In genomic region chr2:228681426-228681825, GRCh38 we compare ENCODE assay signal across 9 cellular contexts.
DNase-seq lines count a peak whose midpoint lies in the region; ATAC-seq, FAIRE-seq and TF ChIP-seq lines count a peak whose summit lies in the region.
"Had no signal": no experiment of that assay in that cellular context is flagged by ENCODE, and none has a peak within 500 bp of the region (broad histone marks: within the 10 kb centered on the region; RNA-seq: fewer than 3 reads in every experiment).

No MANE protein-coding gene starts in this region.

- no peak for FAIRE-seq in bronchial epithelial cell (lab: Jason Lieb, UNC)

- no peaks in the 10 kb centered on the region for H3K9me3 ChIP-seq in right lobe of liver

- TF ChIP-seq POLR2A in right lobe of liver (IDR thresholded peaks at IDR 0.05), result no peak

- H3K36me3 ChIP-seq in bronchial epithelial cell (ENCODE audit: control insufficient read depth, insufficient read depth, low read length) (no peaks in the 10 kb centered on the region), right lobe of liver (no peaks in the 10 kb centered on the region)

- ATAC-seq in right lobe of liver (peak; percentile 85 to 94 (median 91)), GM18519 (IDR thresholded peaks at IDR 0.05; ENCODE audit: low FRiP score, unreplicated experiment) (no peak), GM21526 (IDR thresholded peaks at IDR 0.05; ENCODE audit: low FRiP score, unreplicated experiment) (no peak)
- ATAC-seq in stimulated activated naive CD8-positive, alpha-beta T cell treated with anti-CD3 and anti-CD28 coated beads, Interleukin-15, amount 100 ng/mL, for 72 hours, result no peak

- no peaks in the 10 kb centered on the region for H3K4me1 ChIP-seq in right lobe of liver

- no peaks in the 10 kb centered on the region for H3K27me3 Mint-ChIP-seq in stimulated activated naive CD8-positive, alpha-beta T cell treated with anti-CD3 and anti-CD28 coated beads, Interleukin-15, amount 100 ng/mL, for 72 hours

- H3K4me3 ChIP-seq in bronchial epithelial cell (ENCODE audit: low read depth, low read length) (no peak overlapping the region), right lobe of liver (no peak overlapping the region)

- peak; percentile 21 for DNase-seq in AG08396 (ENCODE audit: low spot score)
- DNase-seq in bronchial epithelial cell (ENCODE audit: low read depth), result peak; percentile 59
- no peak for DNase-seq in right lobe of liver
- no peak for DNase-seq in NAMALWA (ENCODE audit: low spot score)
- DNase-seq in stimulated activated naive CD8-positive, alpha-beta T cell treated with anti-CD3 and anti-CD28 coated beads, Interleukin-15, amount 100 ng/mL, for 72 hours, result no peak

- H3K27me3 ChIP-seq in bronchial epithelial cell (ENCODE audit: control insufficient read depth, insufficient read depth, low read length) (peaks cover 3% of the 10 kb centered on the region), right lobe of liver (no peaks in the 10 kb centered on the region)

- peaks cover 0 to 19% of the 10 kb centered on the region in 2 donors for H3K9me3 Mint-ChIP-seq in stimulated activated naive CD8-positive, alpha-beta T cell treated with anti-CD3 and anti-CD28 coated beads, Interleukin-15, amount 100 ng/mL, for 72 hours

- no peak for TF ChIP-seq EP300 in Ishikawa (IDR thresholded peaks at IDR 0.05; ENCODE audit: borderline replicate concordance)

- no peak overlapping the region for H3K27ac Mint-ChIP-seq in stimulated activated naive CD8-positive, alpha-beta T cell treated with anti-CD3 and anti-CD28 coated beads, Interleukin-15, amount 100 ng/mL, for 72 hours
- H3K27ac Mint-ChIP-seq: activated naive CD4-positive, alpha-beta T cell treated with anti-CD3 and anti-CD28 coated beads, Interleukin-2, amount 50 U/mL, for 24 hours had no signal

- H3K27ac ChIP-seq in right lobe of liver, result no peak overlapping the region

- peak; percentile 24; the same call in 1 of the 2 replicates for TF ChIP-seq RAD21 in Ishikawa (IDR thresholded peaks at IDR 0.05; ENCODE audit: low read depth)

- WGBS in right lobe of liver (ENCODE audit: insufficient coverage, low coverage, low lambda C conversion rate, missing lambda C conversion rate), result 16% methylated on average over 5 of the region's 5 CpGs

- H3K4me1 Mint-ChIP-seq in stimulated activated naive CD8-positive, alpha-beta T cell treated with anti-CD3 and anti-CD28 coated beads, Interleukin-15, amount 100 ng/mL, for 72 hours, result no peaks in the 10 kb centered on the region
- H3K4me1 Mint-ChIP-seq: activated naive CD4-positive, alpha-beta T cell treated with anti-CD3 and anti-CD28 coated beads, Interleukin-2, amount 50 U/mL, for 24 hours had no signal

- intact Hi-C loops in right lobe of liver (cut with DNase I), result loop anchor here in 1 of 2 donors (10.0 kb wide), 1 partner anchor 593 kb away; the partner anchor contains the start of gene PID1

- peak; percentile 46 for TF ChIP-seq CTCF in bronchial epithelial cell (IDR thresholded peaks at IDR 0.05; ENCODE audit: insufficient read depth, low read length, severe bottlenecking)
- TF ChIP-seq CTCF in right lobe of liver (IDR thresholded peaks at IDR 0.05), result peak; percentile 46 to 70 (median 52)

- no peak overlapping the region for H3K4me3 Mint-ChIP-seq in stimulated activated naive CD8-positive, alpha-beta T cell treated with anti-CD3 and anti-CD28 coated beads, Interleukin-15, amount 100 ng/mL, for 72 hours
- H3K4me3 Mint-ChIP-seq: activated naive CD4-positive, alpha-beta T cell treated with anti-CD3 and anti-CD28 coated beads, Interleukin-2, amount 50 U/mL, for 24 hours had no signal

TF ChIP-seq in Ishikawa, 13 proteins besides CTCF, POLR2A, EP300 and RAD21:
- no peak for TF ChIP-seq TCF12 (IDR thresholded peaks at IDR 0.05; ENCODE audit: low read depth)
- TF ChIP-seq EGR1 (IDR thresholded peaks at IDR 0.05), result no peak
- no peak for TF ChIP-seq YY1 (IDR thresholded peaks at IDR 0.05; ENCODE audit: low read depth)
- TF ChIP-seq TEAD4 (IDR thresholded peaks at IDR 0.05), result no peak
- TF ChIP-seq ZBTB7A (IDR thresholded peaks at IDR 0.05; ENCODE audit: low read depth), result no peak
- TF ChIP-seq, protein P1, sequence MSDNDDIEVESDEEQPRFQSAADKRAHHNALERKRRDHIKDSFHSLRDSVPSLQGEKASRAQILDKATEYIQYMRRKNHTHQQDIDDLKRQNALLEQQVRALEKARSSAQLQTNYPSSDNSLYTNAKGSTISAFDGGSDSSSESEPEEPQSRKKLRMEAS (IDR thresholded peaks at IDR 0.05), result no peak
- no peak for TF ChIP-seq CEBPB (IDR thresholded peaks at IDR 0.05)
- TF ChIP-seq, protein P2, sequence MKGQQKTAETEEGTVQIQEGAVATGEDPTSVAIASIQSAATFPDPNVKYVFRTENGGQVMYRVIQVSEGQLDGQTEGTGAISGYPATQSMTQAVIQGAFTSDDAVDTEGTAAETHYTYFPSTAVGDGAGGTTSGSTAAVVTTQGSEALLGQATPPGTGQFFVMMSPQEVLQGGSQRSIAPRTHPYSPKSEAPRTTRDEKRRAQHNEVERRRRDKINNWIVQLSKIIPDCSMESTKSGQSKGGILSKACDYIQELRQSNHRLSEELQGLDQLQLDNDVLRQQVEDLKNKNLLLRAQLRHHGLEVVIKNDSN (IDR thresholded peaks at IDR 0.05), result no peak
- TF ChIP-seq TAF1 (IDR thresholded peaks at IDR 0.05; ENCODE audit: low read depth), result no peak
- TF ChIP-seq FOXM1 (IDR thresholded peaks at IDR 0.05; ENCODE audit: borderline replicate concordance, low read depth), result no peak
- TF ChIP-seq, protein P3, sequence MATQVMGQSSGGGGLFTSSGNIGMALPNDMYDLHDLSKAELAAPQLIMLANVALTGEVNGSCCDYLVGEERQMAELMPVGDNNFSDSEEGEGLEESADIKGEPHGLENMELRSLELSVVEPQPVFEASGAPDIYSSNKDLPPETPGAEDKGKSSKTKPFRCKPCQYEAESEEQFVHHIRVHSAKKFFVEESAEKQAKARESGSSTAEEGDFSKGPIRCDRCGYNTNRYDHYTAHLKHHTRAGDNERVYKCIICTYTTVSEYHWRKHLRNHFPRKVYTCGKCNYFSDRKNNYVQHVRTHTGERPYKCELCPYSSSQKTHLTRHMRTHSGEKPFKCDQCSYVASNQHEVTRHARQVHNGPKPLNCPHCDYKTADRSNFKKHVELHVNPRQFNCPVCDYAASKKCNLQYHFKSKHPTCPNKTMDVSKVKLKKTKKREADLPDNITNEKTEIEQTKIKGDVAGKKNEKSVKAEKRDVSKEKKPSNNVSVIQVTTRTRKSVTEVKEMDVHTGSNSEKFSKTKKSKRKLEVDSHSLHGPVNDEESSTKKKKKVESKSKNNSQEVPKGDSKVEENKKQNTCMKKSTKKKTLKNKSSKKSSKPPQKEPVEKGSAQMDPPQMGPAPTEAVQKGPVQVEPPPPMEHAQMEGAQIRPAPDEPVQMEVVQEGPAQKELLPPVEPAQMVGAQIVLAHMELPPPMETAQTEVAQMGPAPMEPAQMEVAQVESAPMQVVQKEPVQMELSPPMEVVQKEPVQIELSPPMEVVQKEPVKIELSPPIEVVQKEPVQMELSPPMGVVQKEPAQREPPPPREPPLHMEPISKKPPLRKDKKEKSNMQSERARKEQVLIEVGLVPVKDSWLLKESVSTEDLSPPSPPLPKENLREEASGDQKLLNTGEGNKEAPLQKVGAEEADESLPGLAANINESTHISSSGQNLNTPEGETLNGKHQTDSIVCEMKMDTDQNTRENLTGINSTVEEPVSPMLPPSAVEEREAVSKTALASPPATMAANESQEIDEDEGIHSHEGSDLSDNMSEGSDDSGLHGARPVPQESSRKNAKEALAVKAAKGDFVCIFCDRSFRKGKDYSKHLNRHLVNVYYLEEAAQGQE (IDR thresholded peaks at IDR 0.05; ENCODE audit: low read depth), result no peak
- TF ChIP-seq NFIC (IDR thresholded peaks at IDR 0.05), result no peak
- TF ChIP-seq CREB1 (IDR thresholded peaks at IDR 0.05; ENCODE audit: low read depth), result no peak
TF ChIP-seq in Ishikawa: peak in this region for 0.

Comparison
In these comparisons a context has a peak if more than half of its experiments do, and no peak if none do; other contexts are left out.
1. DNase-seq: peak in AG08396 (single experiment) and bronchial epithelial cell (single experiment); none in right lobe of liver (0 of 3), NAMALWA (single experiment) and stimulated activated naive CD8-positive, alpha-beta T cell treated with anti-CD3 and anti-CD28 coated beads, Interleukin-15, amount 100 ng/mL, for 72 hours (0 of 2).
2. ATAC-seq: peak in right lobe of liver (4 of 4); none in GM18519 (single experiment), GM21526 (single experiment) and stimulated activated naive CD8-positive, alpha-beta T cell treated with anti-CD3 and anti-CD28 coated beads, Interleukin-15, amount 100 ng/mL, for 72 hours (single experiment).